In genomic region chr2:27025861-27026851, GRCh38 we compare ENCODE assay signal across 1 cellular context.
A peak's percentile ranks its signal among the peaks of the same experiment; 100 is the strongest.
TF ChIP-seq lines count a peak whose summit lies in the region.

No MANE protein-coding gene starts in this region.

TF ChIP-seq in HepG2, 621 proteins besides CTCF, POLR2A, EP300 and RAD21:
- TF ChIP-seq CBX2 (IDR thresholded peaks at IDR 0.05; ENCODE audit: low read depth, low read length) (no peak), CBX2 (CRISPR knock-in tag; IDR thresholded peaks at IDR 0.05; ENCODE audit: low read depth) (no peak), ZBTB7A (CRISPR knock-in tag; IDR thresholded peaks at IDR 0.05) (peak; percentile 33; the same call in 1 of the 2 replicates)
